Comparison of ENCODE assay signal across 3 cellular contexts in the genomic region with DNA sequence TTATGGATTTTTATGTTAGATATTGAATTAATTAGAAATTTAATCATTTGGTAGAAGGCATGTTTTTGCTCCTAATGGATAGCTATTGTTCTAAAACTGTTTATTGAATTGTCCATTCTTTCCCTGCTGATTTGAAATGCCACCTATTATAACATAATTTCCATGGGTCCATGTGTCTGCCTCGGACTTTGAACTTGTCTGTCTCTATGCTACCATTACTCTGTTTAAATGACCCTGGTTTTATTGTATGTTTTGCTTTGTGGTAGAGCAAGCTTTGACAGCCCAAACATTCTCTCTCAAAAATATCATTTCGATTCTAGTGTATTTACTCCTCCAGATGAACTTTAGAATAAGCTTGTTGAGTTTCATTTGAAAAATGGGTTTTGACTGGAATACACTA.
TF ChIP-seq lines count a peak whose summit lies in the region.

No MANE protein-coding gene starts in this region.

TF ChIP-seq in HepG2, 621 proteins besides CTCF, POLR2A, EP300 and RAD21 (continues in another document):
- peak; percentile 51; the same call in 1 of the 2 replicates for TF ChIP-seq NCOR1 (IDR thresholded peaks at IDR 0.05; ENCODE audit: borderline replicate concordance, low read length)
- no peak for TF ChIP-seq MYNN (CRISPR knock-in tag; IDR thresholded peaks at IDR 0.05; ENCODE audit: low read depth)
- TF ChIP-seq, protein P1, sequence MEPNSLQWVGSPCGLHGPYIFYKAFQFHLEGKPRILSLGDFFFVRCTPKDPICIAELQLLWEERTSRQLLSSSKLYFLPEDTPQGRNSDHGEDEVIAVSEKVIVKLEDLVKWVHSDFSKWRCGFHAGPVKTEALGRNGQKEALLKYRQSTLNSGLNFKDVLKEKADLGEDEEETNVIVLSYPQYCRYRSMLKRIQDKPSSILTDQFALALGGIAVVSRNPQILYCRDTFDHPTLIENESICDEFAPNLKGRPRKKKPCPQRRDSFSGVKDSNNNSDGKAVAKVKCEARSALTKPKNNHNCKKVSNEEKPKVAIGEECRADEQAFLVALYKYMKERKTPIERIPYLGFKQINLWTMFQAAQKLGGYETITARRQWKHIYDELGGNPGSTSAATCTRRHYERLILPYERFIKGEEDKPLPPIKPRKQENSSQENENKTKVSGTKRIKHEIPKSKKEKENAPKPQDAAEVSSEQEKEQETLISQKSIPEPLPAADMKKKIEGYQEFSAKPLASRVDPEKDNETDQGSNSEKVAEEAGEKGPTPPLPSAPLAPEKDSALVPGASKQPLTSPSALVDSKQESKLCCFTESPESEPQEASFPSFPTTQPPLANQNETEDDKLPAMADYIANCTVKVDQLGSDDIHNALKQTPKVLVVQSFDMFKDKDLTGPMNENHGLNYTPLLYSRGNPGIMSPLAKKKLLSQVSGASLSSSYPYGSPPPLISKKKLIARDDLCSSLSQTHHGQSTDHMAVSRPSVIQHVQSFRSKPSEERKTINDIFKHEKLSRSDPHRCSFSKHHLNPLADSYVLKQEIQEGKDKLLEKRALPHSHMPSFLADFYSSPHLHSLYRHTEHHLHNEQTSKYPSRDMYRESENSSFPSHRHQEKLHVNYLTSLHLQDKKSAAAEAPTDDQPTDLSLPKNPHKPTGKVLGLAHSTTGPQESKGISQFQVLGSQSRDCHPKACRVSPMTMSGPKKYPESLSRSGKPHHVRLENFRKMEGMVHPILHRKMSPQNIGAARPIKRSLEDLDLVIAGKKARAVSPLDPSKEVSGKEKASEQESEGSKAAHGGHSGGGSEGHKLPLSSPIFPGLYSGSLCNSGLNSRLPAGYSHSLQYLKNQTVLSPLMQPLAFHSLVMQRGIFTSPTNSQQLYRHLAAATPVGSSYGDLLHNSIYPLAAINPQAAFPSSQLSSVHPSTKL (CRISPR knock-in tag; IDR thresholded peaks at IDR 0.05) = peak; percentile 73
- no peak for TF ChIP-seq ZNF781 (CRISPR knock-in tag; IDR thresholded peaks at IDR 0.05; ENCODE audit: borderline replicate concordance, not compliant biosample characterization)
- no peak for TF ChIP-seq ZNF24 (IDR thresholded peaks at IDR 0.05)
- TF ChIP-seq BRCA1 (CRISPR knock-in tag; IDR thresholded peaks at IDR 0.05) = no peak
- no peak for TF ChIP-seq HIVEP1 (CRISPR knock-in tag; IDR thresholded peaks at IDR 0.05)
- TF ChIP-seq ZBTB7B (CRISPR knock-in tag; IDR thresholded peaks at IDR 0.05) = no peak
- TF ChIP-seq HOMEZ (CRISPR knock-in tag; IDR thresholded peaks at IDR 0.05; ENCODE audit: low read depth) = peak; percentile 31; the same call in 1 of the 2 replicates
- TF ChIP-seq MAZ (IDR thresholded peaks at IDR 0.05; ENCODE audit: borderline replicate concordance, low read depth, low read length) = no peak
- TF ChIP-seq MAZ (CRISPR knock-in tag; IDR thresholded peaks at IDR 0.05; ENCODE audit: low read depth) = no peak
- no peak for TF ChIP-seq SOX6 (IDR thresholded peaks at IDR 0.05)
- peak; percentile 14; the same call in 1 of the 2 replicates for TF ChIP-seq SOX6 (CRISPR knock-in tag; IDR thresholded peaks at IDR 0.05)
- TF ChIP-seq ZFAT (CRISPR knock-in tag; conservative IDR thresholded peaks at IDR 0.05) = no peak
- TF ChIP-seq GATAD1 (CRISPR knock-in tag; IDR thresholded peaks at IDR 0.05) = no peak
- TF ChIP-seq MATR3 (CRISPR knock-in tag; IDR thresholded peaks at IDR 0.05) = no peak
- no peak for TF ChIP-seq KAT7 (CRISPR knock-in tag; IDR thresholded peaks at IDR 0.05; ENCODE audit: borderline replicate concordance)
- TF ChIP-seq HHEX (CRISPR knock-in tag; IDR thresholded peaks at IDR 0.05) = no peak

TF ChIP-seq in endothelial cell of umbilical vein, 7 proteins besides CTCF, POLR2A, EP300 and RAD21:
- no peak for TF ChIP-seq FOS (IDR thresholded peaks at IDR 0.05; ENCODE audit: borderline replicate concordance, insufficient read depth, low read length)
- no peak for TF ChIP-seq MYC (IDR thresholded peaks at IDR 0.05; ENCODE audit: low read depth, low read length)
- no peak for TF ChIP-seq POLR2AphosphoS5 (IDR thresholded peaks at IDR 0.05; ENCODE audit: insufficient read depth, low read depth, low read length)
- TF ChIP-seq GATA2 (IDR thresholded peaks at IDR 0.05; ENCODE audit: insufficient read depth, insufficient read length, low read depth, low read length) = no peak
- TF ChIP-seq, protein P2, sequence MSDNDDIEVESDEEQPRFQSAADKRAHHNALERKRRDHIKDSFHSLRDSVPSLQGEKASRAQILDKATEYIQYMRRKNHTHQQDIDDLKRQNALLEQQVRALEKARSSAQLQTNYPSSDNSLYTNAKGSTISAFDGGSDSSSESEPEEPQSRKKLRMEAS (IDR thresholded peaks at IDR 0.05; ENCODE audit: insufficient read depth, insufficient read length) = no peak
- no peak for TF ChIP-seq JUN (IDR thresholded peaks at IDR 0.05; ENCODE audit: borderline replicate concordance, insufficient read depth, insufficient read length, low read depth)
- TF ChIP-seq EZH2 (IDR thresholded peaks at IDR 0.05; ENCODE audit: borderline replicate concordance, low read depth, low read length, severe bottlenecking) = no peak

TF ChIP-seq in liver, 16 proteins besides CTCF, POLR2A, EP300 and RAD21:
- TF ChIP-seq TAF1 (conservative IDR thresholded peaks at IDR 0.05) = no peak
- TF ChIP-seq HNF4A (conservative IDR thresholded peaks at IDR 0.05) = peak; percentile 26 to 55
- no peak for TF ChIP-seq RXRA (IDR thresholded peaks at IDR 0.05)
- no peak for TF ChIP-seq YY1 (IDR thresholded peaks at IDR 0.05)
- no peak for TF ChIP-seq ZBTB33 (IDR thresholded peaks at IDR 0.05)
- TF ChIP-seq SP1 (IDR thresholded peaks at IDR 0.05) = no peak
- TF ChIP-seq GABPA (IDR thresholded peaks at IDR 0.05 in 1 of 2, conservative IDR thresholded peaks at IDR 0.05 in 1 of 2) = no peak
TF ChIP-seq in liver: peak in this region for 1.
